Comparison of ENCODE assay signal across 1 cellular context in the genomic region with DNA sequence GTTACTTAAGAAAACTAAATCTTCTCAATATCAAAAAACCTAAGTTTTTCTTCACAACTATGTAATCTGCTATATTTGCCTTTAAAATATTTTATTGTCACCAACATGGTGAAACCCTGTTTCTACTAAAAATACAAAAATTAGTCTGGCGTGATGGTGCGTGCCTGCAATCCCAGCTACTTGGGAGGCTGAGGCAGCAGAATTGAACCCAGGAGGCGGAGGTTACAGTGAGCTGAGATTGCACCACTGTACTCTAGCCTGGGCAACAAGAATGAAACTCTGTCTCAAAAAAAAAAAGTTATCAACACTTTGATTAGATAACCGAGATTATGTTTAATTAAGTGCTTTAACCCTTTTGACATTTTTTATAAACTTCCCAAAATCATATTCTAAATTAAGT.
TF ChIP-seq lines count a peak whose summit lies in the region.

No MANE protein-coding gene starts in this region.

TF ChIP-seq in HCT116, 20 proteins besides CTCF, POLR2A, EP300 and RAD21 (continued from another document):
- TF ChIP-seq, protein P1, sequence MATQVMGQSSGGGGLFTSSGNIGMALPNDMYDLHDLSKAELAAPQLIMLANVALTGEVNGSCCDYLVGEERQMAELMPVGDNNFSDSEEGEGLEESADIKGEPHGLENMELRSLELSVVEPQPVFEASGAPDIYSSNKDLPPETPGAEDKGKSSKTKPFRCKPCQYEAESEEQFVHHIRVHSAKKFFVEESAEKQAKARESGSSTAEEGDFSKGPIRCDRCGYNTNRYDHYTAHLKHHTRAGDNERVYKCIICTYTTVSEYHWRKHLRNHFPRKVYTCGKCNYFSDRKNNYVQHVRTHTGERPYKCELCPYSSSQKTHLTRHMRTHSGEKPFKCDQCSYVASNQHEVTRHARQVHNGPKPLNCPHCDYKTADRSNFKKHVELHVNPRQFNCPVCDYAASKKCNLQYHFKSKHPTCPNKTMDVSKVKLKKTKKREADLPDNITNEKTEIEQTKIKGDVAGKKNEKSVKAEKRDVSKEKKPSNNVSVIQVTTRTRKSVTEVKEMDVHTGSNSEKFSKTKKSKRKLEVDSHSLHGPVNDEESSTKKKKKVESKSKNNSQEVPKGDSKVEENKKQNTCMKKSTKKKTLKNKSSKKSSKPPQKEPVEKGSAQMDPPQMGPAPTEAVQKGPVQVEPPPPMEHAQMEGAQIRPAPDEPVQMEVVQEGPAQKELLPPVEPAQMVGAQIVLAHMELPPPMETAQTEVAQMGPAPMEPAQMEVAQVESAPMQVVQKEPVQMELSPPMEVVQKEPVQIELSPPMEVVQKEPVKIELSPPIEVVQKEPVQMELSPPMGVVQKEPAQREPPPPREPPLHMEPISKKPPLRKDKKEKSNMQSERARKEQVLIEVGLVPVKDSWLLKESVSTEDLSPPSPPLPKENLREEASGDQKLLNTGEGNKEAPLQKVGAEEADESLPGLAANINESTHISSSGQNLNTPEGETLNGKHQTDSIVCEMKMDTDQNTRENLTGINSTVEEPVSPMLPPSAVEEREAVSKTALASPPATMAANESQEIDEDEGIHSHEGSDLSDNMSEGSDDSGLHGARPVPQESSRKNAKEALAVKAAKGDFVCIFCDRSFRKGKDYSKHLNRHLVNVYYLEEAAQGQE (IDR thresholded peaks at IDR 0.05; ENCODE audit: low read depth): no peak
- no peak for TF ChIP-seq EGR1 (IDR thresholded peaks at IDR 0.05; ENCODE audit: low read depth)
- no peak for TF ChIP-seq ELF1 (IDR thresholded peaks at IDR 0.05; ENCODE audit: borderline replicate concordance, low read depth)
